8 cellular contexts compared by ENCODE assay signal in the genomic region with DNA sequence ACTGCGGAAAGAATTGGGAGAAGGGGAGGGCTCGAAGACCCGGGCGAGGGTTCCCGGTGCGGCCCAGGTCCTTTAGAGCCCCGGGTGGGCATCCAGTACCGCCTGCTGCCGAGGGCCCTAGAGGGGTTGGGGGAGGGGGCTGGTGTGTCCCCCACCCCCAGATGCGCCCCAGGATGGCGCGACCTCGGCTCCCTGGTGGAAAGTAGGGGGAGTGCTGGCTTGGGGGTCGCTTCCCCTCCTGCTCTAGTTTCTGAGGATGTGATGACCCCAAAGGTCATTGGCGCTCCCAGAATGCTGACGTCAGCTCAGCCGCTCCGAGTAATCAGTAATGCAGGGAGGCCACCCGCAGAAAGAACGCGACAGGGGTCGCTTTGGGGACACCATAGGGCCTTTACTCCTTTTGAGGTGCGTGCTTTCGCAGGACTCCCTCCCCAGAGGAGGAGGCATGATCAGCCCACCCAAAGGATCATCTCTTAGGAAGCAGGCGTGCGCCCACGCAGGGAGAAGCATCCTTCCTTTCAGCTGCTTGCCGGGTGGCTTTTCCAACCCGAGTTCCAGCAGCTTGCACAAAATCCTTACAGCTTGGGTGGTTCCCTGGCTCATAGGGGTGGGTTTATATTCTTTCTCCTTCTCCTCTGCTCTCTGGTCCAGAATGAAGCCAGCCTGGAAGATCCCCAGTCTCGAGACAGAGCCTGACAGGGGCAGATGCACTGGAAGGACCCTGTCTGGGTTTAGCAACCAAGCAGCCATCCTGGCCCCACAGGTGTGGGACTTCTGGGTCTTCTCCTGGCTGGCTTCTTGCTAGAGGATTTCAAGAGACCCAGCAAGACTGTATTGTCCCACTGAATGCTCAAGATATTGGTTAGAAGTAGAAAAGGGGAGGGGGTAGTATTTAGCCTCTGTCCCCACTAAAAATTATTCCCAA. TPM values are rescaled to one million over a fixed set of nuclear protein-coding genes. Genes with fewer than 3 reads are reported as not detected.
DNase-seq lines count a peak whose midpoint lies in the region; ATAC-seq and TF ChIP-seq lines count a peak whose summit lies in the region.

No MANE protein-coding gene starts in this region.

- H3K27me3 Mint-ChIP-seq in activated CD4-positive, alpha-beta memory T cell treated with anti-CD3 and anti-CD28 coated beads, Interleukin-2, amount 10 ng/mL, durations not matched to agents 7 days and 5 days: peaks cover 9% of the 10 kb centered on the region

- H3K4me3 ChIP-seq in H7 (ENCODE audit: insufficient read depth, low read depth, low read length): peak overlapping the region; percentile 74
- no peak overlapping the region for H3K4me3 ChIP-seq in hepatocyte
- peak overlapping the region; percentile 77 to 82 (median 80) for H3K4me3 ChIP-seq in sigmoid colon
- H3K4me3 ChIP-seq in MM.1S (ENCODE audit: low read length): no peak overlapping the region

- POLR2A ChIA-PET in activated CD4-positive, alpha-beta memory T cell treated with anti-CD3 and anti-CD28 coated beads, Interleukin-2, amount 10 ng/mL, durations not matched to agents 7 days and 5 days (lab: Charles Lee): interaction anchor here (1.0 to 3.3 kb wide), 3 partner anchors 23 to 246 kb away, joined by 4 to 20 read pairs (median 15); no protein-coding TSS in a partner anchor

- H3K27me3 ChIP-seq in H7 (ENCODE audit: control insufficient read depth, insufficient read depth, low read length) (peaks cover 33% of the 10 kb centered on the region), hepatocyte (peaks cover 24% of the 10 kb centered on the region), sigmoid colon (peaks cover 0 to 4% (median 0%) of the 10 kb centered on the region in 3 donors), MM.1S (replicated peaks; ENCODE audit: insufficient read depth, low read length) (peaks cover 34% of the 10 kb centered on the region)

- H3K9me2 ChIP-seq in hepatocyte (replicated peaks; ENCODE audit: insufficient read depth) (no peaks in the 10 kb centered on the region), MM.1S (replicated peaks; ENCODE audit: insufficient read depth, low read length) (no peaks in the 10 kb centered on the region)

- TF ChIP-seq EP300 in sigmoid colon (IDR thresholded peaks at IDR 0.05): no peak

- WGBS in hepatocyte (ENCODE audit: low lambda C conversion rate, missing lambda C conversion rate): 20% methylated on average over 25 of the region's 30 CpGs
- WGBS in sigmoid colon, 2 donors: 10 to 29% methylated on average over 30 of the region's 30 CpGs

- H3K9me3 ChIP-seq in hepatocyte (ENCODE audit: low read depth): no peaks in the 10 kb centered on the region
- no peaks in the 10 kb centered on the region for H3K9me3 ChIP-seq in sigmoid colon
- no peaks in the 10 kb centered on the region for H3K9me3 ChIP-seq in MM.1S (replicated peaks; ENCODE audit: insufficient read depth, low read length)

- peak overlapping the region; percentile 98 for H3K4me2 ChIP-seq in hepatocyte
- no peak overlapping the region for H3K4me2 ChIP-seq in MM.1S (ENCODE audit: low read depth, low read length)

- H3K27ac ChIP-seq in hepatocyte: no peak overlapping the region
- H3K27ac ChIP-seq in sigmoid colon: peak overlapping the region; percentile 88 to 93 (median 90)
- no peak overlapping the region for H3K27ac ChIP-seq in MM.1S (ENCODE audit: low read length)

- TF ChIP-seq CTCF in hepatocyte (IDR thresholded peaks at IDR 0.05; ENCODE audit: poor library complexity) (no peak), sigmoid colon (IDR thresholded peaks at IDR 0.05) (no peak), MM.1S (IDR thresholded peaks at IDR 0.05; ENCODE audit: low read length) (no peak)

- intact Hi-C loops in sigmoid colon (cut with DNase I): loop anchor here (2.0 to 10.0 kb wide), 4 partner anchors 49 to 257 kb away; partner anchors contain the start of gene GALNT11

- no peaks in the 10 kb centered on the region for H4K20me1 ChIP-seq in hepatocyte (ENCODE audit: insufficient read depth, poor library complexity, severe bottlenecking)
- H4K20me1 ChIP-seq in MM.1S (ENCODE audit: insufficient read depth, low read length): no peaks in the 10 kb centered on the region

- H3F3A ChIP-seq in MM.1S (ENCODE audit: insufficient read depth, low read length): no peaks in the 10 kb centered on the region

- CTCF ChIA-PET in activated CD4-positive, alpha-beta memory T cell treated with anti-CD3 and anti-CD28 coated beads, Interleukin-2, amount 10 ng/mL, durations not matched to agents 7 days and 5 days (lab: Charles Lee): interaction anchor here (2.7 kb wide), 1 partner anchor 95 kb away, joined by 11 read pairs; no protein-coding TSS in a partner anchor

- TF ChIP-seq POLR2A in sigmoid colon (IDR thresholded peaks at IDR 0.05): no peak

- no peaks in the 10 kb centered on the region for H3K9me3 Mint-ChIP-seq in activated CD4-positive, alpha-beta memory T cell treated with anti-CD3 and anti-CD28 coated beads, Interleukin-2, amount 10 ng/mL, durations not matched to agents 7 days and 5 days

- H3K4me3 Mint-ChIP-seq in activated CD4-positive, alpha-beta memory T cell treated with anti-CD3 and anti-CD28 coated beads, Interleukin-2, amount 10 ng/mL, durations not matched to agents 7 days and 5 days: peak overlapping the region; percentile 48

- H2AFZ ChIP-seq in hepatocyte: peak overlapping the region; percentile 65
- H2AFZ ChIP-seq in MM.1S (ENCODE audit: low read length): no peak overlapping the region

- no peaks in the 10 kb centered on the region for H3K36me3 Mint-ChIP-seq in activated CD4-positive, alpha-beta memory T cell treated with anti-CD3 and anti-CD28 coated beads, Interleukin-2, amount 10 ng/mL, durations not matched to agents 7 days and 5 days (ENCODE audit: low read depth)

- H3K4me1 ChIP-seq in hepatocyte (ENCODE audit: insufficient read depth): peaks cover 6% of the 10 kb centered on the region
- H3K4me1 ChIP-seq in sigmoid colon: peaks cover 0 to 22% (median 14%) of the 10 kb centered on the region in 4 donors
- no peaks in the 10 kb centered on the region for H3K4me1 ChIP-seq in MM.1S (ENCODE audit: low read length)

- peaks cover 11% of the 10 kb centered on the region for H3K4me1 Mint-ChIP-seq in activated CD4-positive, alpha-beta memory T cell treated with anti-CD3 and anti-CD28 coated beads, Interleukin-2, amount 10 ng/mL, durations not matched to agents 7 days and 5 days

- ATAC-seq in HG02610 (IDR thresholded peaks at IDR 0.05; ENCODE audit: unreplicated experiment): no peak

- H3K79me2 ChIP-seq in hepatocyte (no peaks in the 10 kb centered on the region), MM.1S (ENCODE audit: low read length) (no peaks in the 10 kb centered on the region)

- H3K9ac ChIP-seq in MM.1S (ENCODE audit: low read length): no peak overlapping the region

- H3K36me3 ChIP-seq in H7 (replicated peaks; ENCODE audit: control insufficient read depth, insufficient read depth, low read length): no peaks in the 10 kb centered on the region
- no peaks in the 10 kb centered on the region for H3K36me3 ChIP-seq in hepatocyte (replicated peaks; ENCODE audit: insufficient read depth, low read depth)
- no peaks in the 10 kb centered on the region for H3K36me3 ChIP-seq in sigmoid colon
- no peaks in the 10 kb centered on the region for H3K36me3 ChIP-seq in MM.1S (replicated peaks; ENCODE audit: insufficient read depth, low read length)

- DNase-seq in H7 (peak; percentile 70), hepatocyte (ENCODE audit: low spot score) (no peak), sigmoid colon (no peak), MM.1S (no peak), iPS-NIHi7 (ENCODE audit: extremely low spot score) (no peak), NAMALWA (ENCODE audit: low spot score) (no peak)
- DNase-seq in activated CD4-positive, alpha-beta memory T cell treated with anti-CD3 and anti-CD28 coated beads, Interleukin-2, amount 10 ng/mL, durations not matched to agents 7 days and 5 days: no peak

- no peak overlapping the region for H3K27ac Mint-ChIP-seq in activated CD4-positive, alpha-beta memory T cell treated with anti-CD3 and anti-CD28 coated beads, Interleukin-2, amount 10 ng/mL, durations not matched to agents 7 days and 5 days

RNA-seq across cellular contexts. Expression of gene PRKAG2, which starts 1.3 kb away (rescaled TPM):
- 5.8 and 6.0 TPM in 2 replicates for total RNA-seq in H7 (2014; rRNA removed; shearing (Covaris generic))
- 10 to 100 TPM; 25.4 to 33.7 TPM for total RNA-seq in activated CD4-positive, alpha-beta memory T cell treated with anti-CD3 and anti-CD28 coated beads, Interleukin-2, amount 10 ng/mL, durations not matched to agents 7 days and 5 days
- total RNA-seq in hepatocyte (14.0 and 17.8 TPM in 2 replicates), sigmoid colon (10 to 100 TPM; 37.1 to 51.2 (median 40.1) TPM)
- polyA plus RNA-seq in hepatocyte (21.8 and 23.4 TPM in 2 replicates), sigmoid colon (10 to 100 TPM; 19.2 to 31.9 (median 29.4) TPM)

Comparison
In these comparisons a context has a peak if more than half of its experiments do, and no peak if none do; other contexts are left out.
1. H3K4me3 ChIP-seq: peak in H7 (single experiment) and sigmoid colon (4 of 4); none in hepatocyte (single experiment) and MM.1S (single experiment).
2. H3K27ac ChIP-seq: peak in sigmoid colon (4 of 4); none in hepatocyte (single experiment) and MM.1S (single experiment).